Comparison of ENCODE assay signal across 31 cellular contexts in genomic region chr11:94988748-94989147, GRCh38. TPM values are rescaled to one million over a fixed set of nuclear protein-coding genes. Genes with fewer than 3 reads are reported as not detected.
"Had no signal": no experiment of that assay in that cellular context is flagged by ENCODE, and none has a peak within 500 bp of the region (broad histone marks: within the 10 kb centered on the region; RNA-seq: fewer than 3 reads in every experiment).

No MANE protein-coding gene starts in this region.

- DNase-seq: stimulated activated CD4-positive, alpha-beta T cell treated with anti-CD3 and anti-CD28 coated beads, Interleukin-2, amount 100 ng/mL, for 48 hours; stimulated activated CD4-positive, alpha-beta T cell treated with anti-CD3 and anti-CD28 coated beads, Interleukin-4, amount 100 ng/mL, for 1 hour; stimulated activated CD4-positive, alpha-beta T cell treated with anti-CD3 and anti-CD28 coated beads, Interleukin-4, amount 100 ng/mL, for 24 hours; stimulated activated CD4-positive, alpha-beta T cell treated with anti-CD3 and anti-CD28 coated beads, Interleukin-4, amount 100 ng/mL, for 4 hours; stimulated activated CD8-positive, alpha-beta memory T cell treated with anti-CD3 and anti-CD28 coated beads, Interleukin-4, amount 100 ng/mL, for 48 hours; stimulated activated naive B cell treated with anti-CD40 and anti-IgM and Interleukin-4, amounts not matched to agents 10 μg/mL and 1 μg/mL and 100 μg/mL, for 72 hours; stimulated activated naive CD4-positive, alpha-beta T cell; stimulated activated naive CD4-positive, alpha-beta T cell treated with Interleukin-2 at 50 U/mL for 16 hours; stimulated activated naive CD8-positive, alpha-beta T cell treated with anti-CD3 and anti-CD28 coated beads, Interleukin-15, amount 100 ng/mL, for 72 hours; stimulated activated naive CD8-positive, alpha-beta T cell treated with anti-CD3 and anti-CD28 coated beads, Interleukin-15, Interleukin-2, amounts not matched to agents 100 U/mL and 50 U/mL, for 24 hours; stomach; substantia nigra; testis; thyroid gland; tibial artery; transverse colon; trophoblast cell; upper lobe of left lung; upper lobe of right lung; uterus had no signal

- H3K27ac Mint-ChIP-seq: stimulated activated memory B cell treated with anti-CD40 and anti-IgM and Interleukin-4, amounts not matched to agents 10 μg/mL and 1 μg/mL and 100 μg/mL, for 72 hours; stimulated activated naive B cell treated with anti-CD40 and anti-IgM and Interleukin-4, amounts not matched to agents 10 μg/mL and 1 μg/mL and 100 μg/mL, for 72 hours; stimulated activated naive CD8-positive, alpha-beta T cell treated with anti-CD3 and anti-CD28 coated beads, Interleukin-15, amount 100 ng/mL, for 72 hours; stimulated activated naive CD8-positive, alpha-beta T cell treated with anti-CD3 and anti-CD28 coated beads, Interleukin-15, Interleukin-2, amounts not matched to agents 100 ng/mL and 50 ng/mL, for 24 hours; type B pancreatic cell had no signal

- H3K4me3 Mint-ChIP-seq: stimulated activated memory B cell treated with anti-CD40 and anti-IgM and Interleukin-4, amounts not matched to agents 10 μg/mL and 1 μg/mL and 100 μg/mL, for 72 hours; stimulated activated naive B cell treated with anti-CD40 and anti-IgM and Interleukin-4, amounts not matched to agents 10 μg/mL and 1 μg/mL and 100 μg/mL, for 72 hours; stimulated activated naive CD8-positive, alpha-beta T cell treated with anti-CD3 and anti-CD28 coated beads, Interleukin-15, amount 100 ng/mL, for 72 hours; stimulated activated naive CD8-positive, alpha-beta T cell treated with anti-CD3 and anti-CD28 coated beads, Interleukin-15, Interleukin-2, amounts not matched to agents 100 ng/mL and 50 ng/mL, for 24 hours; type B pancreatic cell had no signal

- ATAC-seq: stimulated activated memory B cell treated with anti-CD40 and anti-IgM and Interleukin-4, amounts not matched to agents 10 μg/mL and 1 μg/mL and 100 μg/mL, for 72 hours; stimulated activated naive B cell treated with anti-CD40 and anti-IgM and Interleukin-4, amounts not matched to agents 10 μg/mL and 1 μg/mL and 100 μg/mL, for 72 hours; stimulated activated naive CD8-positive, alpha-beta T cell treated with anti-CD3 and anti-CD28 coated beads, Interleukin-15, amount 100 ng/mL, for 72 hours; stimulated activated naive CD8-positive, alpha-beta T cell treated with anti-CD3 and anti-CD28 coated beads, Interleukin-15, Interleukin-2, amounts not matched to agents 100 U/mL and 50 U/mL, for 24 hours; upper lobe of right lung had no signal

- H3K36me3 Mint-ChIP-seq: stimulated activated memory B cell treated with anti-CD40 and anti-IgM and Interleukin-4, amounts not matched to agents 10 μg/mL and 1 μg/mL and 100 μg/mL, for 72 hours; stimulated activated naive B cell treated with anti-CD40 and anti-IgM and Interleukin-4, amounts not matched to agents 10 μg/mL and 1 μg/mL and 100 μg/mL, for 72 hours; type B pancreatic cell had no signal

- H3K4me1 Mint-ChIP-seq: stimulated activated memory B cell treated with anti-CD40 and anti-IgM and Interleukin-4, amounts not matched to agents 10 μg/mL and 1 μg/mL and 100 μg/mL, for 72 hours; stimulated activated naive B cell treated with anti-CD40 and anti-IgM and Interleukin-4, amounts not matched to agents 10 μg/mL and 1 μg/mL and 100 μg/mL, for 72 hours; stimulated activated naive CD8-positive, alpha-beta T cell treated with anti-CD3 and anti-CD28 coated beads, Interleukin-15, amount 100 ng/mL, for 72 hours had no signal

- H3K9me3 Mint-ChIP-seq: stimulated activated memory B cell treated with anti-CD40 and anti-IgM and Interleukin-4, amounts not matched to agents 10 μg/mL and 1 μg/mL and 100 μg/mL, for 72 hours; stimulated activated naive B cell treated with anti-CD40 and anti-IgM and Interleukin-4, amounts not matched to agents 10 μg/mL and 1 μg/mL and 100 μg/mL, for 72 hours; stimulated activated naive CD8-positive, alpha-beta T cell treated with anti-CD3 and anti-CD28 coated beads, Interleukin-15, amount 100 ng/mL, for 72 hours; stimulated activated naive CD8-positive, alpha-beta T cell treated with anti-CD3 and anti-CD28 coated beads, Interleukin-15, Interleukin-2, amounts not matched to agents 100 ng/mL and 50 ng/mL, for 24 hours; type B pancreatic cell had no signal

RNA-seq across cellular contexts. Expression of gene KDM4E, which starts 36.3 kb away (rescaled TPM):
- total RNA-seq: stomach, subcutaneous adipose tissue, suprapubic skin, temporal lobe, thoracic aorta, thyroid gland, tibial nerve, transverse colon, upper lobe of left lung, upper lobe of right lung, ureter, urinary bladder, uterus, vagina had no signal
